ENCODE assay signal across 32 cellular contexts in genomic region chr7:82629583-82629982, GRCh38.
"Had no signal": no experiment of that assay in that cellular context is flagged by ENCODE, and none has a peak within 500 bp of the region (broad histone marks: within the 10 kb centered on the region; RNA-seq: fewer than 3 reads in every experiment).

No MANE protein-coding gene starts in this region.

- ATAC-seq: gastroesophageal sphincter, left colon, T-helper 17 cell had no signal

- H3K27ac ChIP-seq: adrenal gland, esophagus muscularis mucosa, gastroesophageal sphincter, neutrophil, prostate gland, right atrium auricular region, spleen, testis, transverse colon, uterus had no signal

- H3K27me3 Mint-ChIP-seq: activated CD4-positive, alpha-beta memory T cell treated with anti-CD3 and anti-CD28 coated beads for 36 hours; activated CD4-positive, alpha-beta T cell treated with anti-CD3 and anti-CD28 coated beads, Interleukin-2, amount 10 ng/mL, durations not matched to agents 24 days and 14 days; activated naive CD8-positive, alpha-beta T cell treated with anti-CD3 and anti-CD28 coated beads for 36 hours; T-helper 17 cell had no signal

- DNase-seq: activated CD4-positive, alpha-beta memory T cell treated with anti-CD3 and anti-CD28 coated beads for 36 hours; activated CD4-positive, alpha-beta T cell treated with anti-CD3 and anti-CD28 coated beads, Interleukin-2, amount 10 ng/mL, durations not matched to agents 24 days and 14 days; activated CD4-positive, CD25-positive, alpha-beta regulatory T cell treated with anti-CD3 and anti-CD28 coated beads, Interleukin-2, amount 50 U/mL, for 72 hours; activated CD8-positive, alpha-beta memory T cell treated with anti-CD3 and anti-CD28 coated beads, Interleukin-2, amount 50 U/mL, for 4 hours; activated effector memory CD4-positive, alpha-beta T cell treated with anti-CD3 and anti-CD28 coated beads, Interleukin-2, amount 50 U/mL, for 16 hours; activated naive CD4-positive, alpha-beta T cell treated with anti-CD3 and anti-CD28 coated beads for 36 hours; activated naive CD8-positive, alpha-beta T cell treated with anti-CD3 and anti-CD28 coated beads for 36 hours; activated T-cell treated with anti-CD3 and anti-CD28 coated beads, Interleukin-2, amount 50 U/mL, for 1 hour; adrenal gland; central memory CD4-positive, alpha-beta T cell; dermis blood vessel endothelial cell; effector CD4-positive, alpha-beta T cell; head of caudate nucleus; hippocampal formation; kidney; left colon; mammary epithelial cell; nephron progenitor cell; spleen; stimulated activated CD4-positive, alpha-beta T cell treated with anti-CD3 and anti-CD28 coated beads, Interleukin-2, amount 100 ng/mL, for 48 hours; stimulated activated naive CD4-positive, alpha-beta T cell treated with Interleukin-2 at 50 U/mL for 16 hours; T-helper 17 cell; T1000; testis; transverse colon; uterus had no signal

- H3K4me3 ChIP-seq: adrenal gland, esophagus muscularis mucosa, gastroesophageal sphincter, prostate gland, right atrium auricular region, spleen, testis, transverse colon, uterus had no signal

- H3K9me3 ChIP-seq: adrenal gland, esophagus muscularis mucosa, gastroesophageal sphincter, neutrophil, prostate gland, right atrium auricular region, spleen, testis, transverse colon, uterus had no signal

- H3K4me3 Mint-ChIP-seq: activated CD4-positive, alpha-beta memory T cell treated with anti-CD3 and anti-CD28 coated beads for 36 hours; activated CD4-positive, alpha-beta T cell treated with anti-CD3 and anti-CD28 coated beads, Interleukin-2, amount 10 ng/mL, durations not matched to agents 24 days and 14 days; activated naive CD4-positive, alpha-beta T cell treated with anti-CD3 and anti-CD28 coated beads for 36 hours; activated naive CD8-positive, alpha-beta T cell treated with anti-CD3 and anti-CD28 coated beads for 36 hours; activated T-helper 1 cell treated with anti-CD3 and anti-CD28 coated beads, Interleukin-12 subunit alpha, Interleukin-12 subunit beta, Interleukin-2, Interleukin-4 antibody, amounts not matched to agents 30 ng/mL and 10 ng/mL and 1 ng/mL, durations not matched to agents 14 hours and 24 hours and 36 hours; nephron progenitor cell; T-helper 17 cell had no signal

- H3K9me3 Mint-ChIP-seq: activated CD4-positive, alpha-beta T cell treated with anti-CD3 and anti-CD28 coated beads, Interleukin-2, amount 10 ng/mL, durations not matched to agents 24 days and 14 days; activated naive CD4-positive, alpha-beta T cell treated with anti-CD3 and anti-CD28 coated beads for 36 hours; activated naive CD8-positive, alpha-beta T cell treated with anti-CD3 and anti-CD28 coated beads for 36 hours; activated T-helper 1 cell treated with anti-CD3 and anti-CD28 coated beads, Interleukin-12 subunit alpha, Interleukin-12 subunit beta, Interleukin-2, Interleukin-4 antibody, amounts not matched to agents 30 ng/mL and 10 ng/mL and 1 ng/mL, durations not matched to agents 14 hours and 24 hours and 36 hours; nephron progenitor cell had no signal

- H3K27me3 ChIP-seq: adrenal gland, esophagus muscularis mucosa, gastroesophageal sphincter, neutrophil, right atrium auricular region, spleen, testis, transverse colon, uterus had no signal

- H3K4me1 ChIP-seq: adrenal gland, esophagus muscularis mucosa, gastroesophageal sphincter, prostate gland, right atrium auricular region, spleen, testis, transverse colon, uterus had no signal

- H3K4me1 Mint-ChIP-seq: activated CD4-positive, alpha-beta T cell treated with anti-CD3 and anti-CD28 coated beads, Interleukin-2, amount 10 ng/mL, durations not matched to agents 24 days and 14 days; activated naive CD8-positive, alpha-beta T cell treated with anti-CD3 and anti-CD28 coated beads for 36 hours; nephron progenitor cell; T-helper 17 cell had no signal

- H3K36me3 ChIP-seq: adrenal gland, esophagus muscularis mucosa, gastroesophageal sphincter, neutrophil, prostate gland, right atrium auricular region, spleen, transverse colon, uterus had no signal

- H3K36me3 Mint-ChIP-seq: activated CD4-positive, alpha-beta memory T cell treated with anti-CD3 and anti-CD28 coated beads for 36 hours; activated naive CD8-positive, alpha-beta T cell treated with anti-CD3 and anti-CD28 coated beads for 36 hours had no signal

- H3K27ac Mint-ChIP-seq: activated CD4-positive, alpha-beta memory T cell treated with anti-CD3 and anti-CD28 coated beads for 36 hours; activated CD4-positive, alpha-beta T cell treated with anti-CD3 and anti-CD28 coated beads, Interleukin-2, amount 10 ng/mL, durations not matched to agents 24 days and 14 days; activated naive CD4-positive, alpha-beta T cell treated with anti-CD3 and anti-CD28 coated beads for 36 hours; activated naive CD8-positive, alpha-beta T cell treated with anti-CD3 and anti-CD28 coated beads for 36 hours; activated T-helper 1 cell treated with anti-CD3 and anti-CD28 coated beads, Interleukin-12 subunit alpha, Interleukin-12 subunit beta, Interleukin-2, Interleukin-4 antibody, amounts not matched to agents 30 ng/mL and 10 ng/mL and 1 ng/mL, durations not matched to agents 14 hours and 24 hours and 36 hours; nephron progenitor cell; T-helper 17 cell had no signal
